Comparison of ENCODE assay signal across 13 cellular contexts in the genomic region with DNA sequence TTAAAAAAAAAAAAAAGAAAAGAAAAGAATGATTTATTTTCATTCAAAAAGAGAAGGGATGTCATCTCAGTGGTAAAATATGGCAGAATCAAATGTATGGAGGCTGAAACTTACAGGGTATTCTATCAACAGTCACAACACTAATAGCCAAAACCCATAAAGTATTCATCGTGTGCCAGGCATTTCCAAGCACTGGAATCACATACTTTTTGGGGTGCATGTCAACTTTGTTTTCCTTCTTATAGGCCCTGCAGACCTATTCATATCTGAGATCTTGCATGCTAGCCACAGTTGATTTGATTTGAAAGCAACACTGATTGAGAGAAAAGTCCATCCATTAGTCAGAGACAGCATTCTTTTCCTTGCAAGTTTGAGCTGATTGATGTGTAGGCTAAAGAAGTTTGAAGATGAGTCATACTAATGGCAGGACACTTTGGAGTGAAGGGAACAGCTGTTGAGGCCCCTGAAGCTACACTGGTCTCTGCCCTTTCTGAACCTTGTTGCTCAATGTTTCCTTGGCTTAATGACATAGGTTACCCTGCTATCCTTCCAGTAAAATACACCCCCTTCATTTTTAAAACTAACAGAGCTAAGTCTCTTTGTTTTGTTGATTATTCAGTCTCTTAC. TPM values are rescaled to one million over a fixed set of nuclear protein-coding genes. Genes with fewer than 3 reads are reported as not detected.
DNase-seq lines count a peak whose midpoint lies in the region; ATAC-seq and TF ChIP-seq lines count a peak whose summit lies in the region.
"Had no signal": no experiment of that assay in that cellular context is flagged by ENCODE, and none has a peak within 500 bp of the region (broad histone marks: within the 10 kb centered on the region; RNA-seq: fewer than 3 reads in every experiment).

No MANE protein-coding gene starts in this region.

- H3K79me2 ChIP-seq in fibroblast of lung (ENCODE audit: control insufficient read depth, insufficient read depth, low read length) (no peaks in the 10 kb centered on the region), osteoblast (ENCODE audit: insufficient read depth, low read length) (no peaks in the 10 kb centered on the region)

- H3K4me1 Mint-ChIP-seq in activated T-helper 2 cell treated with anti-CD3 and anti-CD28 coated beads, Interferon-gamma antibody, Interleukin-2, Interleukin-4, amounts not matched to agents 10 μg/mL and 5 μg/mL and 100 μg/mL, durations not matched to agents 14 hours and 24 hours and 36 hours (ENCODE audit: low read depth), result no peaks in the 10 kb centered on the region
- H3K4me1 Mint-ChIP-seq: activated naive CD8-positive, alpha-beta T cell treated with anti-CD3 and anti-CD28 coated beads, Interleukin-2, amount 10 ng/mL, durations not matched to agents 7 days and 5 days; memory B cell had no signal

- no peaks in the 10 kb centered on the region for H3K9me3 ChIP-seq in fibroblast of lung (ENCODE audit: control insufficient read depth, insufficient read depth, low read depth, low read length)
- no peaks in the 10 kb centered on the region for H3K9me3 ChIP-seq in osteoblast (ENCODE audit: low read depth, low read length)

- no peak overlapping the region for H3K27ac Mint-ChIP-seq in activated T-helper 2 cell treated with anti-CD3 and anti-CD28 coated beads, Interferon-gamma antibody, Interleukin-2, Interleukin-4, amounts not matched to agents 10 μg/mL and 5 μg/mL and 100 μg/mL, durations not matched to agents 14 hours and 24 hours and 36 hours
- H3K27ac Mint-ChIP-seq: activated CD4-positive, alpha-beta T cell treated with anti-CD3 and anti-CD28 coated beads, Interleukin-2, amount 10 ng/mL, durations not matched to agents 7 days and 5 days; activated naive CD8-positive, alpha-beta T cell treated with anti-CD3 and anti-CD28 coated beads, Interleukin-2, amount 10 ng/mL, durations not matched to agents 7 days and 5 days; memory B cell had no signal

- H4K20me1 ChIP-seq in fibroblast of lung (ENCODE audit: control insufficient read depth, extremely low read depth, insufficient read depth, low read length), result peaks cover 2% of the 10 kb centered on the region
- no peaks in the 10 kb centered on the region for H4K20me1 ChIP-seq in osteoblast (ENCODE audit: insufficient read depth, low read length)

- intact Hi-C loops in activated T-helper 2 cell treated with anti-CD3 and anti-CD28 coated beads, Interferon-gamma antibody, Interleukin-2, Interleukin-4, amounts not matched to agents 10 μg/mL and 5 μg/mL and 100 μg/mL, durations not matched to agents 14 hours and 24 hours and 36 hours (cut with micrococcal nuclease), result no loop called here

- DNase-seq in EL (peak; percentile 85), RWPE1 (ENCODE audit: low spot score) (peak; percentile 56), fibroblast of lung (ENCODE audit: low read depth in 2 of 2) (peak; percentile 72 to 88), osteoblast (ENCODE audit: insufficient read length, low spot score, missing footprints) (peak; percentile 63), NCI-H510A treated with DMSO at 0.1 percent for 48 hours (lab: John Stamatoyannopoulos, UW) (no peak), NCI-H2196 (lab: John Stamatoyannopoulos, UW; ENCODE audit: unreplicated experiment) (no peak)
- DNase-seq in activated T-helper 2 cell treated with anti-CD3 and anti-CD28 coated beads, Interferon-gamma antibody, Interleukin-2, Interleukin-4, amounts not matched to agents 10 μg/mL and 5 μg/mL and 100 μg/mL, durations not matched to agents 14 hours and 24 hours and 36 hours (ENCODE audit: low spot score), result no peak
- DNase-seq: activated CD4-positive, alpha-beta T cell treated with anti-CD3 and anti-CD28 coated beads, Interleukin-2, amount 10 ng/mL, durations not matched to agents 7 days and 5 days; activated naive CD8-positive, alpha-beta T cell treated with anti-CD3 and anti-CD28 coated beads, Interleukin-2, amount 10 ng/mL, durations not matched to agents 7 days and 5 days; right cardiac atrium; SHP77 treated with DMSO at 0.1 percent for 48 hours had no signal

- H3K27ac ChIP-seq in RWPE1 (no peak overlapping the region), fibroblast of lung (ENCODE audit: insufficient read depth, low read length) (no peak overlapping the region), osteoblast (ENCODE audit: low read depth, low read length) (no peak overlapping the region)

- H3K4me2 ChIP-seq in fibroblast of lung (ENCODE audit: extremely low read depth, insufficient read depth, low read length) (no peak overlapping the region), osteoblast (ENCODE audit: insufficient read depth, low read length) (no peak overlapping the region)

- H3K36me3 ChIP-seq in fibroblast of lung (ENCODE audit: control insufficient read depth, insufficient read depth, low read length) (no peaks in the 10 kb centered on the region), osteoblast (ENCODE audit: insufficient read depth, low read length) (no peaks in the 10 kb centered on the region)

- no peak overlapping the region for H3K9ac ChIP-seq in fibroblast of lung (ENCODE audit: insufficient read depth, low read length)

- POLR2A ChIA-PET in RWPE1 (lab: Yijun Ruan, JAX; ENCODE audit: low non-redundant PET), result no interaction called here

- H2AFZ ChIP-seq in fibroblast of lung (ENCODE audit: low read length) (no peak overlapping the region), osteoblast (ENCODE audit: low read length) (no peak overlapping the region)

- no peaks in the 10 kb centered on the region for H3K27me3 ChIP-seq in fibroblast of lung (ENCODE audit: control insufficient read depth, insufficient read depth, low read length)
- H3K27me3 ChIP-seq in osteoblast (ENCODE audit: insufficient read depth, low read length), result no peaks in the 10 kb centered on the region

- TF ChIP-seq CTCF in RWPE1 (conservative IDR thresholded peaks at IDR 0.05; ENCODE audit: low read depth) (no peak), fibroblast of lung (conservative IDR thresholded peaks at IDR 0.05 in 1 of 2, IDR thresholded peaks at IDR 0.05 in 1 of 2; ENCODE audit: low read depth in 1 of 2, low read length in 2 of 2) (no peak), osteoblast (IDR thresholded peaks at IDR 0.05; ENCODE audit: extremely low read depth, low read depth, low read length) (no peak)

- no peaks in the 10 kb centered on the region for H3K4me1 ChIP-seq in fibroblast of lung (ENCODE audit: control insufficient read depth, extremely low read depth, insufficient read depth, low read length)
- H3K4me1 ChIP-seq in osteoblast (ENCODE audit: insufficient read depth, low read length), result peaks cover 6% of the 10 kb centered on the region

- ATAC-seq in HG02610 (IDR thresholded peaks at IDR 0.05; ENCODE audit: unreplicated experiment), result no peak

- H3K27me3 Mint-ChIP-seq in activated T-helper 2 cell treated with anti-CD3 and anti-CD28 coated beads, Interferon-gamma antibody, Interleukin-2, Interleukin-4, amounts not matched to agents 10 μg/mL and 5 μg/mL and 100 μg/mL, durations not matched to agents 14 hours and 24 hours and 36 hours (ENCODE audit: low read depth), result peaks cover 12% of the 10 kb centered on the region

- no peaks in the 10 kb centered on the region for H3K36me3 Mint-ChIP-seq in activated T-helper 2 cell treated with anti-CD3 and anti-CD28 coated beads, Interferon-gamma antibody, Interleukin-2, Interleukin-4, amounts not matched to agents 10 μg/mL and 5 μg/mL and 100 μg/mL, durations not matched to agents 14 hours and 24 hours and 36 hours (ENCODE audit: low read depth)
- H3K36me3 Mint-ChIP-seq: activated naive CD8-positive, alpha-beta T cell treated with anti-CD3 and anti-CD28 coated beads, Interleukin-2, amount 10 ng/mL, durations not matched to agents 7 days and 5 days; memory B cell had no signal

- no peak overlapping the region for H3K4me3 ChIP-seq in fibroblast of lung (replicated peaks in 1 of 4; ENCODE audit: control extremely low read depth in 1 of 4, insufficient read depth in 1 of 4, low read depth in 3 of 4, low read length in 4 of 4)
- no peak overlapping the region for H3K4me3 ChIP-seq in osteoblast (ENCODE audit: insufficient read depth, low read length)

- CTCF ChIA-PET in RWPE1 (lab: Yijun Ruan, JAX), result no interaction called here

- H3K9me3 Mint-ChIP-seq in activated T-helper 2 cell treated with anti-CD3 and anti-CD28 coated beads, Interferon-gamma antibody, Interleukin-2, Interleukin-4, amounts not matched to agents 10 μg/mL and 5 μg/mL and 100 μg/mL, durations not matched to agents 14 hours and 24 hours and 36 hours, result no peaks in the 10 kb centered on the region
- H3K9me3 Mint-ChIP-seq: activated CD4-positive, alpha-beta T cell treated with anti-CD3 and anti-CD28 coated beads, Interleukin-2, amount 10 ng/mL, durations not matched to agents 7 days and 5 days; activated naive CD8-positive, alpha-beta T cell treated with anti-CD3 and anti-CD28 coated beads, Interleukin-2, amount 10 ng/mL, durations not matched to agents 7 days and 5 days; memory B cell had no signal

- no peak overlapping the region for H3K4me3 Mint-ChIP-seq in activated T-helper 2 cell treated with anti-CD3 and anti-CD28 coated beads, Interferon-gamma antibody, Interleukin-2, Interleukin-4, amounts not matched to agents 10 μg/mL and 5 μg/mL and 100 μg/mL, durations not matched to agents 14 hours and 24 hours and 36 hours (ENCODE audit: low read depth)
- H3K4me3 Mint-ChIP-seq: activated CD4-positive, alpha-beta T cell treated with anti-CD3 and anti-CD28 coated beads, Interleukin-2, amount 10 ng/mL, durations not matched to agents 7 days and 5 days; activated naive CD8-positive, alpha-beta T cell treated with anti-CD3 and anti-CD28 coated beads, Interleukin-2, amount 10 ng/mL, durations not matched to agents 7 days and 5 days; memory B cell had no signal

RNA-seq across cellular contexts. Expression of a gene that starts 22.0 kb away (rescaled TPM):
- total RNA-seq in fibroblast of lung (3.8 and 4.6 TPM in 2 replicates), osteoblast (4.3 and 5.0 TPM in 2 replicates)
- polyA plus RNA-seq in fibroblast of lung, result 1.5 and 1.8 TPM in 2 replicates
- polyA plus RNA-seq in fibroblast of lung (2012), result 0.98 and 1.6 TPM in 2 replicates
- 1.3 TPM in 1 of 2 replicates, not detected in the other for polyA minus RNA-seq in fibroblast of lung (ENCODE audit: low replicate concordance)
- 0.23 and 0.37 TPM in 2 replicates for total RNA-seq in activated T-helper 2 cell treated with anti-CD3 and anti-CD28 coated beads, Interferon-gamma antibody, Interleukin-2, Interleukin-4, amounts not matched to agents 10 μg/mL and 5 μg/mL and 100 μg/mL, durations not matched to agents 14 hours and 24 hours and 36 hours

RNA-seq across cellular contexts. Expression of a gene that starts 22.1 kb away (rescaled TPM):
- total RNA-seq in fibroblast of lung, result 12.8 and 14.4 TPM in 2 replicates
- polyA plus RNA-seq in fibroblast of lung, result 22.1 and 23.1 TPM in 2 replicates
- polyA plus RNA-seq in fibroblast of lung (2012), result 10.8 and 12.0 TPM in 2 replicates
- 23.8 and 25.3 TPM in 2 replicates for polyA minus RNA-seq in fibroblast of lung (ENCODE audit: low replicate concordance)
- total RNA-seq in osteoblast, result 36.6 and 38.9 TPM in 2 replicates
- 24.2 and 27.1 TPM in 2 replicates for total RNA-seq in activated T-helper 2 cell treated with anti-CD3 and anti-CD28 coated beads, Interferon-gamma antibody, Interleukin-2, Interleukin-4, amounts not matched to agents 10 μg/mL and 5 μg/mL and 100 μg/mL, durations not matched to agents 14 hours and 24 hours and 36 hours

Comparison
In these comparisons a context has a peak if more than half of its experiments do, and no peak if none do; other contexts are left out.
1. DNase-seq: peak in EL (single experiment), RWPE1 (single experiment), fibroblast of lung (2 of 2) and osteoblast (single experiment); none in activated T-helper 2 cell treated with anti-CD3 and anti-CD28 coated beads, Interferon-gamma antibody, Interleukin-2, Interleukin-4, amounts not matched to agents 10 μg/mL and 5 μg/mL and 100 μg/mL, durations not matched to agents 14 hours and 24 hours and 36 hours (single experiment), NCI-H510A treated with DMSO at 0.1 percent for 48 hours (single experiment) and NCI-H2196 (single experiment).